19 cellular contexts compared by ENCODE assay signal in genomic region chr11:17300372-17300771, GRCh38. TPM values are rescaled to one million over a fixed set of nuclear protein-coding genes. Genes with fewer than 3 reads are reported as not detected.
"Had no signal": no experiment of that assay in that cellular context is flagged by ENCODE, and none has a peak within 500 bp of the region (broad histone marks: within the 10 kb centered on the region; RNA-seq: fewer than 3 reads in every experiment).

No MANE protein-coding gene starts in this region.

- H3K4me1 ChIP-seq: SJSA1 had no signal

- H3K27ac ChIP-seq: SJSA1, SK-N-MC had no signal

- H3K4me3 ChIP-seq: SJSA1, SK-N-MC had no signal

- H3K9me3 ChIP-seq: SJSA1 had no signal

- H3K27me3 ChIP-seq: SJSA1 had no signal

- DNase-seq: KBM-7, MV-4-11, NCI-H1048, NCI-H1105, NCI-H1417, NCI-H1436 treated with DMSO at 0.1 percent for 48 hours, NCI-H1694, NCI-H187 treated with DMSO at 0.1 percent for 48 hours, NCI-H2029 treated with DMSO at 0.1 percent for 48 hours, NCI-H2227 treated with DMSO at 0.1 percent for 48 hours, NCI-H524, NCI-H69, NCI-H774, Right ventricle myocardium superior, RPMI8226, SIG-M5 had no signal

RNA-seq across cellular contexts. Expression of gene NCR3LG1, which starts 51.2 kb away (rescaled TPM):
- polyA plus RNA-seq: IgD-negative memory B cell had no signal
